In genomic region chr2:26330604-26331003, GRCh38 we compare ENCODE assay signal across 1 cellular context.
TF ChIP-seq lines count a peak whose summit lies in the region.

No MANE protein-coding gene starts in this region.

TF ChIP-seq in SK-N-SH treated with all-trans-retinoic acid at 6 μM for 48 hours, 23 proteins besides CTCF, POLR2A, EP300 and RAD21 (continued from another document):
- TF ChIP-seq TOX (CRISPR knock-in tag; IDR thresholded peaks at IDR 0.05; ENCODE audit: borderline replicate concordance): no peak
- no peak for TF ChIP-seq ZNF8 (CRISPR knock-in tag; IDR thresholded peaks at IDR 0.05)
- no peak for TF ChIP-seq CSDC2 (CRISPR knock-in tag; IDR thresholded peaks at IDR 0.05)
- no peak for TF ChIP-seq OSR1 (CRISPR knock-in tag; IDR thresholded peaks at IDR 0.05)
- no peak for TF ChIP-seq ZNF565 (CRISPR knock-in tag; conservative IDR thresholded peaks at IDR 0.05; ENCODE audit: low read depth)
- TF ChIP-seq TCF4 (CRISPR knock-in tag; IDR thresholded peaks at IDR 0.05; ENCODE audit: borderline replicate concordance): no peak
- TF ChIP-seq CREB5 (CRISPR knock-in tag; IDR thresholded peaks at IDR 0.05; ENCODE audit: low read depth): no peak
- TF ChIP-seq ZNF70 (CRISPR knock-in tag; IDR thresholded peaks at IDR 0.05): no peak
- no peak for TF ChIP-seq ZFP3 (CRISPR knock-in tag; IDR thresholded peaks at IDR 0.05)
- TF ChIP-seq CSRNP3 (CRISPR knock-in tag; IDR thresholded peaks at IDR 0.05): no peak
- no peak for TF ChIP-seq TSHZ2 (CRISPR knock-in tag; IDR thresholded peaks at IDR 0.05)
